In the genomic region with DNA sequence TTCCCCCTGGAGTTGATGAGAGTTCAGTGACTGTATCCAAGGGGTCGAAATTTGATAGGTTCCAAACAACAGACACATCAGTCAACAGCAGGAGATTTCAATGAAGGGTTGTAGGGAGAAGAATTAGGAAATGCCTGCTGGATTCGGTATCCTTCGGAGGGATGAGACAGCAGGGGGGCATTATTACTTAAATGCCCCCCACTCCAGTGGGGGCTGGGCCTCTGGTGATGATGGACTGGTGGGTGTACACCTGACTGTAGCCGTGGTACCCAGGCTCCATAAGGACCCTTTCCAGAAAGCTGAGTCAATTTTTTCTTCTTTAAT, we compare ENCODE assay signal across 9 cellular contexts. TPM values are rescaled to one million over a fixed set of nuclear protein-coding genes. Genes with fewer than 3 reads are reported as not detected.
DNase-seq lines count a peak whose midpoint lies in the region; ATAC-seq and TF ChIP-seq lines count a peak whose summit lies in the region.
"Had no signal": no experiment of that assay in that cellular context is flagged by ENCODE, and none has a peak within 500 bp of the region (broad histone marks: within the 10 kb centered on the region; RNA-seq: fewer than 3 reads in every experiment).

No MANE protein-coding gene starts in this region.

- H3K27me3 ChIP-seq in heart right ventricle (no peaks in the 10 kb centered on the region), mucosa of rectum (ENCODE audit: control insufficient read depth in 2 of 2, insufficient read depth in 2 of 2, low read length in 2 of 2) (no peaks in the 10 kb centered on the region), aorta (ENCODE audit: control insufficient read depth in 1 of 2, insufficient read depth in 2 of 2, low read length in 1 of 2) (no peaks in the 10 kb centered on the region)

- H3K27ac ChIP-seq in heart right ventricle (peak overlapping the region; percentile 94 to 99 (median 98)), mucosa of rectum (ENCODE audit: low read depth in 2 of 2, low read length in 2 of 2) (peak overlapping the region; percentile 29 to 95), aorta (ENCODE audit: low read depth in 1 of 2, low read length in 2 of 2) (peak overlapping the region; percentile 20 to 69)

- H3K36me3 ChIP-seq in heart right ventricle = peaks cover 0 to 14% (median 0%) of the 10 kb centered on the region in 9 donors
- H3K36me3 ChIP-seq in mucosa of rectum (ENCODE audit: control insufficient read depth in 2 of 2, insufficient read depth in 2 of 2, low read length in 2 of 2) = peaks cover 5 to 9% of the 10 kb centered on the region in 2 donors
- no peaks in the 10 kb centered on the region for H3K36me3 ChIP-seq in aorta (ENCODE audit: control insufficient read depth in 1 of 2, insufficient read depth in 2 of 2, low read length in 1 of 2)

- H3K4me1 ChIP-seq in heart right ventricle = peaks cover 32 to 92% (median 62%) of the 10 kb centered on the region in 9 donors
- peaks cover 33 to 51% of the 10 kb centered on the region in 2 donors for H3K4me1 ChIP-seq in mucosa of rectum (ENCODE audit: control insufficient read depth in 2 of 2, insufficient read depth in 2 of 2, low read length in 2 of 2)
- no peaks in the 10 kb centered on the region for H3K4me1 ChIP-seq in aorta (ENCODE audit: control insufficient read depth in 1 of 2, insufficient read depth in 2 of 2, low read length in 2 of 2)

- H3K9me3 ChIP-seq in heart right ventricle (no peaks in the 10 kb centered on the region), mucosa of rectum (ENCODE audit: control insufficient read depth in 2 of 2, low read length in 2 of 2) (no peaks in the 10 kb centered on the region), aorta (ENCODE audit: control insufficient read depth, low read length) (no peaks in the 10 kb centered on the region)

- H3K4me3 ChIP-seq in heart right ventricle (no peak overlapping the region), cardiac fibroblast (replicated peaks in 1 of 2; ENCODE audit: low read depth in 2 of 2, low read length in 2 of 2) (no peak overlapping the region), mucosa of rectum (ENCODE audit: low read length in 2 of 2) (no peak overlapping the region), aorta (ENCODE audit: low read length in 2 of 2) (no peak overlapping the region)

- DNase-seq in heart right ventricle (no peak), left cardiac atrium (no peak), cardiac fibroblast (ENCODE audit: low read depth in 2 of 2) (peak; percentile 54 to 70), aorta (no peak), NCI-H774 (lab: John Stamatoyannopoulos, UW) (no peak)
- DNase-seq: GF-D8 had no signal

- peak overlapping the region in 1 of 2 donors; percentile 33 for H3K9ac ChIP-seq in mucosa of rectum (ENCODE audit: low read depth in 1 of 2, low read length in 2 of 2)

- ATAC-seq in heart right ventricle (no peak), left cardiac atrium (no peak), aorta (ENCODE audit: low FRiP score) (no peak), HG02588 (IDR thresholded peaks at IDR 0.05; ENCODE audit: unreplicated experiment) (no peak), HG02938 (IDR thresholded peaks at IDR 0.05; ENCODE audit: unreplicated experiment) (no peak)

- intact Hi-C loops in heart right ventricle (cut with DNase I) (loop anchor here in 4 of 10 donors (5.0 kb wide), 4 partner anchors 37 to 43 kb away; a partner anchor contains a TSS), left cardiac atrium (cut with DNase I) (loop anchor here in 1 of 2 donors (5.0 kb wide), 1 partner anchor 42 kb away; a partner anchor contains a TSS), aorta (cut with DNase I) (loop anchor here in 1 of 2 donors (5.0 kb wide), 2 partner anchors 42 to 43 kb away; a partner anchor contains a TSS)

- TF ChIP-seq CTCF in heart right ventricle (IDR thresholded peaks at IDR 0.05) = no peak
- TF ChIP-seq CTCF in cardiac fibroblast (IDR thresholded peaks at IDR 0.05; ENCODE audit: low read depth, low read length) = no peak

- WGBS in heart right ventricle, 2 donors = 53 to 61% methylated on average over 4 of the region's 4 CpGs
- WGBS in aorta, 2 donors = 46 to 55% methylated on average over 4 of the region's 4 CpGs

RNA-seq across cellular contexts. Expression of a gene that starts 41.2 kb away (rescaled TPM):
- total RNA-seq in heart right ventricle = 10 to 100 TPM; 22.0 to 39.0 (median 29.0) TPM
- 10 to 100 TPM in 1 of 2 donors, 1 to 10 TPM in 1; 6.4 to 22.5 TPM for polyA plus RNA-seq in heart right ventricle
- total RNA-seq in left cardiac atrium = 10 to 100 TPM; 22.6 to 27.5 TPM
- total RNA-seq in aorta = 10 to 100 TPM; 19.1 to 27.4 TPM
- 1 to 10 TPM; 4.5 to 9.1 TPM for polyA plus RNA-seq in aorta

Comparison
In these comparisons a context has a peak if more than half of its experiments do, and no peak if none do; other contexts are left out.
1. DNase-seq: peak in cardiac fibroblast (2 of 2); none in heart right ventricle (0 of 2), left cardiac atrium (single experiment), aorta (0 of 2) and NCI-H774 (single experiment).
2. H3K27ac ChIP-seq: peak in every context shown above with its lines; median percentile 98 in heart right ventricle; 62 in mucosa of rectum; 44 in aorta.